In the genomic region with DNA sequence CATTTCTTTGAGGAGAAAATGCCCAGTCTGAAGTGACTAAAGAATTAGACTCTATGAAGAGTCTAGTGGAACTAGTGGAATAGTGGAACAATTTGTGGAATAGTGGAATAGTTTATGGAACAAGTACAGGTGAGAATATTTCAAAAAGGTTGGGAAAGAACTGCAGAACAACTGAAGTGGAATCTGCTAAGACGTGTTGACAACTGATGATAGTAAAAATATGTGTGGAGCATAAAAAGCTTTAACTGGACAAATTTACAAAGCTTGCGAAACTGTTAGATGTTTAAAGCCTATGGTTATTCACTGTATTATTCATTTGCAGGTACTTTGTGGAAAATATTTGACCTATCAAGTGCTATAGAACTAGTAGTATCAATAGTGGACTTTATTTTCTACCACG, we compare ENCODE assay signal across 8 cellular contexts.
"Had no signal": no experiment of that assay in that cellular context is flagged by ENCODE, and none has a peak within 500 bp of the region (broad histone marks: within the 10 kb centered on the region; RNA-seq: fewer than 3 reads in every experiment).

No MANE protein-coding gene starts in this region.

- ATAC-seq: GM12878 had no signal

- FAIRE-seq: G401.6, GM12878, GM12891, GM12892, GM18507, GM19239 had no signal

- H3K4me3 ChIP-seq: GM12878 had no signal

- DNase-seq: GDM1, GF-D8 had no signal
